Comparison of ENCODE assay signal across 9 cellular contexts in the genomic region with DNA sequence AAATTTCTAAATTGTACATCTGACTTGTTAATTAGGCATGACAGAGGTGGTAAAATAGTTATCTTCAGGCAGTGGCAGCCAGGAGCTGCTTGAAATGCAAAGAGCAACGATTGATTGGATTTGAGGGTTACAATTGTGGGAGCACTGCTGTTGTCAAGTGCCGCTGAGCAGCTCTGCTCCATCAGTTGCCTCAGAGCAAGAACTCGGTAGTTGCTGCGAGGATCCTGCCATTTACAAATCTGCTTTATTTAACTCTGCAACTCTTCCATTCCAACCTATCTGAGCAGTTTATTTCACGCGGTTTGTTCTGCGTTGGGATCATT. TPM values are rescaled to one million over a fixed set of nuclear protein-coding genes. Genes with fewer than 3 reads are reported as not detected.
DNase-seq lines count a peak whose midpoint lies in the region; ATAC-seq and TF ChIP-seq lines count a peak whose summit lies in the region.
"Had no signal": no experiment of that assay in that cellular context is flagged by ENCODE, and none has a peak within 500 bp of the region (broad histone marks: within the 10 kb centered on the region; RNA-seq: fewer than 3 reads in every experiment).

No MANE protein-coding gene starts in this region.

- H3K27ac ChIP-seq in OCI-LY7 (ENCODE audit: low read depth, low read length, poor library complexity, severe bottlenecking) (no peak overlapping the region), MM.1S (ENCODE audit: low read length) (no peak overlapping the region)
- H3K27ac ChIP-seq: 22Rv1 had no signal

- H2AFZ ChIP-seq in OCI-LY7 (ENCODE audit: low read length) (no peak overlapping the region), MM.1S (ENCODE audit: low read length) (no peak overlapping the region)

- CTCF ChIA-PET in OCI-LY7 (lab: Charles Lee; ENCODE audit: unreplicated experiment), result no interaction called here

- H3K9ac ChIP-seq in MM.1S (ENCODE audit: low read length), result no peak overlapping the region

- peaks cover 11% of the 10 kb centered on the region for H3K4me1 ChIP-seq in OCI-LY7 (ENCODE audit: insufficient read depth, low read length, poor library complexity, severe bottlenecking)
- H3K4me1 ChIP-seq in MM.1S (ENCODE audit: low read length), result no peaks in the 10 kb centered on the region

- H3K27me3 ChIP-seq in MM.1S (replicated peaks; ENCODE audit: insufficient read depth, low read length), result no peaks in the 10 kb centered on the region

- no peaks in the 10 kb centered on the region for H3K36me3 Mint-ChIP-seq in glutamatergic neuron (ENCODE audit: unreplicated experiment)

- H3K9me3 ChIP-seq in OCI-LY7 (ENCODE audit: low read length), result no peaks in the 10 kb centered on the region
- no peaks in the 10 kb centered on the region for H3K9me3 ChIP-seq in MM.1S (replicated peaks; ENCODE audit: insufficient read depth, low read length)

- peak overlapping the region; percentile 80 for H3K4me3 Mint-ChIP-seq in glutamatergic neuron (ENCODE audit: unreplicated experiment)

- POLR2A ChIA-PET in OCI-LY7 (lab: Charles Lee), result interaction anchor here (0.7 to 1.1 kb wide), 3 partner anchors 11 to 1776 kb away, joined by 3 to 5 read pairs (median 3); no protein-coding TSS in a partner anchor

- H3K27ac Mint-ChIP-seq in glutamatergic neuron (ENCODE audit: unreplicated experiment), result peak overlapping the region; percentile 62

- peak overlapping the region; percentile 41; the same call in 1 of the 2 replicates for H3K4me2 ChIP-seq in OCI-LY7 (ENCODE audit: low read length)
- no peak overlapping the region for H3K4me2 ChIP-seq in MM.1S (ENCODE audit: low read depth, low read length)

- H3K79me2 ChIP-seq in OCI-LY7 (ENCODE audit: insufficient read depth, low read depth, low read length), result no peaks in the 10 kb centered on the region
- H3K79me2 ChIP-seq in MM.1S (ENCODE audit: low read length), result no peaks in the 10 kb centered on the region

- no peaks in the 10 kb centered on the region for H3K9me3 Mint-ChIP-seq in glutamatergic neuron (ENCODE audit: unreplicated experiment)

- intact Hi-C loops in OCI-LY7 (cut with micrococcal nuclease; ENCODE audit: unreplicated experiment), result loop anchor here (10.0 kb wide), 1 partner anchor 985 kb away; the partner anchor contains the start of genes NR6A1 and OLFML2A

- H3K9me2 ChIP-seq in OCI-LY7 (ENCODE audit: insufficient read depth, low read length) (no peaks in the 10 kb centered on the region), MM.1S (replicated peaks; ENCODE audit: insufficient read depth, low read length) (no peaks in the 10 kb centered on the region)

- H3K27me3 Mint-ChIP-seq in glutamatergic neuron (ENCODE audit: unreplicated experiment), result no peaks in the 10 kb centered on the region

- H4K20me1 ChIP-seq in OCI-LY7 (ENCODE audit: insufficient read depth, low read length), result no peaks in the 10 kb centered on the region
- no peaks in the 10 kb centered on the region for H4K20me1 ChIP-seq in MM.1S (ENCODE audit: insufficient read depth, low read length)

- DNase-seq in DMS 273 (lab: John Stamatoyannopoulos, UW; ENCODE audit: unreplicated experiment), result peak; percentile 59
- DNase-seq in DMS 273 treated with DMSO at 0.1 percent for 48 hours (lab: John Stamatoyannopoulos, UW), result no peak
- DNase-seq in OCI-LY7 (ENCODE audit: low spot score), result no peak
- DNase-seq in glutamatergic neuron, result peak; percentile 31
- DNase-seq in retina, result peak; percentile 45
- DNase-seq in MM.1S, result no peak

- no peak overlapping the region for H3K4me3 ChIP-seq in OCI-LY7 (ENCODE audit: low read depth, low read length, poor library complexity, severe bottlenecking)
- H3K4me3 ChIP-seq in MM.1S (ENCODE audit: low read length), result no peak overlapping the region

- peaks cover 58% of the 10 kb centered on the region for H3K4me1 Mint-ChIP-seq in glutamatergic neuron (ENCODE audit: low read depth, unreplicated experiment)

- TF ChIP-seq CTCF in OCI-LY7 (conservative IDR thresholded peaks at IDR 0.05; ENCODE audit: low read length) (no peak), glutamatergic neuron (IDR thresholded peaks at IDR 0.05; ENCODE audit: partially characterized antibody, unreplicated experiment) (no peak), MM.1S (IDR thresholded peaks at IDR 0.05; ENCODE audit: low read length) (no peak)

- peaks cover 5% of the 10 kb centered on the region; the same call in 1 of the 2 replicates for H3K36me3 ChIP-seq in OCI-LY7 (ENCODE audit: insufficient read depth, low read length)
- no peaks in the 10 kb centered on the region for H3K36me3 ChIP-seq in MM.1S (replicated peaks; ENCODE audit: insufficient read depth, low read length)

- no peaks in the 10 kb centered on the region for H3F3A ChIP-seq in MM.1S (ENCODE audit: insufficient read depth, low read length)

- BruUV-seq in OCI-LY7 (replicated peaks; lab: Mats Ljungman, UMichigan), result no TSS peak

- ATAC-seq in HG02870 (IDR thresholded peaks at IDR 0.05; ENCODE audit: unreplicated experiment), result no peak
- ATAC-seq in activated CD4-positive, CD25-positive, alpha-beta regulatory T cell treated with anti-CD3 and anti-CD28 coated beads, Interleukin-2, amount 50 U/mL, for 24 hours, result no peak

RNA-seq across cellular contexts. Expression of gene PBX3, which starts 12.6 kb away (rescaled TPM):
- total RNA-seq in OCI-LY7 (2014; rRNA removed; shearing (Covaris generic)), result 54.6 and 67.3 TPM in 2 replicates
- 40.8 and 49.2 TPM in 2 replicates for total RNA-seq in OCI-LY7 (2022)
- 51.2 TPM for total RNA-seq in glutamatergic neuron (ENCODE audit: unreplicated experiment)

RNA-seq across cellular contexts. Expression of gene MAPKAP1, which starts 52.8 kb away (rescaled TPM):
- total RNA-seq in OCI-LY7 (2014; rRNA removed; shearing (Covaris generic)), result 66.2 and 72.4 TPM in 2 replicates
- total RNA-seq in OCI-LY7 (2022) (78.8 and 85.5 TPM in 2 replicates), glutamatergic neuron (ENCODE audit: unreplicated experiment) (59.6 TPM)

Comparison
In these comparisons a context has a peak if more than half of its experiments do, and no peak if none do; other contexts are left out.
1. DNase-seq: peak in DMS 273 (single experiment), glutamatergic neuron (single experiment) and retina (single experiment); none in DMS 273 treated with DMSO at 0.1 percent for 48 hours (single experiment), OCI-LY7 (single experiment) and MM.1S (single experiment).